1 cellular context compared by ENCODE assay signal in the genomic region with DNA sequence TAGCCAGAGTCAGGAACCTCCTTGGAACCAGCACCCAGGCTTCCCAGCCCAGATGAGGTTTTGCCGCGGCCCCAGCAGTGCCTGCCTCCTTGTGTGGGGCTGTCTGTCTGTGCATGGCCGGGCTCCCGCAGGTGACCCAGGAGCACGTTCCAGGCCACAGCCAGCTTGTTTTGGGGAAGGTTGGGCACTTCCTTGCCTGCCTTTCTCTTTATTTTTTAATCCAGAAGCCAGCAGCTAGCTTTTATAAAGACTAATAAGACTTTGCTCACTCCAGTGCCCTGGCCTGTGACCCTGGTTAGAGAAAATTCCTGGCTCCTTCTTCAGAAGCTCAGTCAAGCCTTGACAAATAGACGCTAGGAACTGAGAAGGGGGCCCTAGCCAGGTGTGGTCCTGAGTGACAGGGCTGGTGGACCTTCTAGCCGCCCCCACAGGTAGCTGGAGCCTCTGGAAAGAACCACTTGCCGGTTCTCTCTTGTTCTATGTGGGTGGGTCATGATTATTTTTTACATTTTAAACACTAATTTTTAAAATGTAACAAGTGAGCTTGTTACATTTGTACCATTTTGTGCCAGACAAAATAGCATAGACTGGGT.
TF ChIP-seq lines count a peak whose summit lies in the region.

No MANE protein-coding gene starts in this region.

TF ChIP-seq in liver, 16 proteins besides CTCF, POLR2A, EP300 and RAD21 (continued from another document):
- TF ChIP-seq, protein P1, sequence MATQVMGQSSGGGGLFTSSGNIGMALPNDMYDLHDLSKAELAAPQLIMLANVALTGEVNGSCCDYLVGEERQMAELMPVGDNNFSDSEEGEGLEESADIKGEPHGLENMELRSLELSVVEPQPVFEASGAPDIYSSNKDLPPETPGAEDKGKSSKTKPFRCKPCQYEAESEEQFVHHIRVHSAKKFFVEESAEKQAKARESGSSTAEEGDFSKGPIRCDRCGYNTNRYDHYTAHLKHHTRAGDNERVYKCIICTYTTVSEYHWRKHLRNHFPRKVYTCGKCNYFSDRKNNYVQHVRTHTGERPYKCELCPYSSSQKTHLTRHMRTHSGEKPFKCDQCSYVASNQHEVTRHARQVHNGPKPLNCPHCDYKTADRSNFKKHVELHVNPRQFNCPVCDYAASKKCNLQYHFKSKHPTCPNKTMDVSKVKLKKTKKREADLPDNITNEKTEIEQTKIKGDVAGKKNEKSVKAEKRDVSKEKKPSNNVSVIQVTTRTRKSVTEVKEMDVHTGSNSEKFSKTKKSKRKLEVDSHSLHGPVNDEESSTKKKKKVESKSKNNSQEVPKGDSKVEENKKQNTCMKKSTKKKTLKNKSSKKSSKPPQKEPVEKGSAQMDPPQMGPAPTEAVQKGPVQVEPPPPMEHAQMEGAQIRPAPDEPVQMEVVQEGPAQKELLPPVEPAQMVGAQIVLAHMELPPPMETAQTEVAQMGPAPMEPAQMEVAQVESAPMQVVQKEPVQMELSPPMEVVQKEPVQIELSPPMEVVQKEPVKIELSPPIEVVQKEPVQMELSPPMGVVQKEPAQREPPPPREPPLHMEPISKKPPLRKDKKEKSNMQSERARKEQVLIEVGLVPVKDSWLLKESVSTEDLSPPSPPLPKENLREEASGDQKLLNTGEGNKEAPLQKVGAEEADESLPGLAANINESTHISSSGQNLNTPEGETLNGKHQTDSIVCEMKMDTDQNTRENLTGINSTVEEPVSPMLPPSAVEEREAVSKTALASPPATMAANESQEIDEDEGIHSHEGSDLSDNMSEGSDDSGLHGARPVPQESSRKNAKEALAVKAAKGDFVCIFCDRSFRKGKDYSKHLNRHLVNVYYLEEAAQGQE (IDR thresholded peaks at IDR 0.05): no peak
- TF ChIP-seq HNF4G (IDR thresholded peaks at IDR 0.05) (no peak), HNF4A (conservative IDR thresholded peaks at IDR 0.05) (no peak)
